17 cellular contexts compared by ENCODE assay signal in genomic region chr17:3692346-3692745, GRCh38. TPM values are rescaled to one million over a fixed set of nuclear protein-coding genes. Genes with fewer than 3 reads are reported as not detected.
DNase-seq lines count a peak whose midpoint lies in the region; ATAC-seq and TF ChIP-seq lines count a peak whose summit lies in the region.
"Had no signal": no experiment of that assay in that cellular context is flagged by ENCODE, and none has a peak within 500 bp of the region (broad histone marks: within the 10 kb centered on the region; RNA-seq: fewer than 3 reads in every experiment).

No MANE protein-coding gene starts in this region.

- no peaks in the 10 kb centered on the region for H4K20me1 ChIP-seq in OCI-LY1 (ENCODE audit: insufficient read depth, low read length)

- no peaks in the 10 kb centered on the region; the same call in 1 of the 2 replicates for H3F3A ChIP-seq in OCI-LY1 (ENCODE audit: insufficient read depth, low read length)

- H3K9me3 Mint-ChIP-seq in T-cell, result no peaks in the 10 kb centered on the region
- H3K9me3 Mint-ChIP-seq: activated naive CD4-positive, alpha-beta T cell treated with anti-CD3 and anti-CD28 coated beads, Interleukin-2, amount 50 U/mL, for 72 hours; naive thymus-derived CD4-positive, alpha-beta T cell had no signal

- H2AFZ ChIP-seq in OCI-LY1 (ENCODE audit: low read length), result no peak overlapping the region

- peaks cover 15% of the 10 kb centered on the region for H3K36me3 Mint-ChIP-seq in T-cell

- intact Hi-C loops in A673 (cut with micrococcal nuclease; ENCODE audit: unreplicated experiment) (no loop called here), uterus (cut with DNase I; ENCODE audit: low total_unique reads) (no loop called here)

- no peak overlapping the region for H3K9ac ChIP-seq in OCI-LY1 (ENCODE audit: low read length)

- DNase-seq in A673 (ENCODE audit: low spot score), result no peak
- no peak for DNase-seq in epithelial cell of proximal tubule (ENCODE audit: low read depth)
- DNase-seq in hypothalamus (lab: John Stamatoyannopoulos, UW), result no peak
- DNase-seq in T-cell, result no peak
- no peak for DNase-seq in uterus
- DNase-seq in pons (ENCODE audit: low spot score), result no peak
- DNase-seq: activated CD8-positive, alpha-beta memory T cell treated with anti-CD3 and anti-CD28 coated beads, Interleukin-2, amount 50 U/mL, for 4 hours; COR-L47; naive thymus-derived CD4-positive, alpha-beta T cell; NCI-H2081 treated with DMSO at 0.1 percent for 48 hours; NCI-H748 treated with DMSO at 0.1 percent for 48 hours; stimulated activated CD4-positive, alpha-beta T cell treated with anti-CD3 and anti-CD28 coated beads, Interleukin-15, amount 100 ng/mL, for 24 hours had no signal

- H3K4me2 ChIP-seq in OCI-LY1 (ENCODE audit: low read length), result no peak overlapping the region; the same call in 1 of the 2 replicates

- no peaks in the 10 kb centered on the region for H3K9me2 ChIP-seq in OCI-LY1 (ENCODE audit: low read depth, low read length)

- CTCF ChIA-PET in A673 (lab: Charles Lee) (no interaction called here), T-cell (lab: Charles Lee) (interaction anchor here in 1 of 2 donors (0.6 kb wide), 1 partner anchor 321 kb away, joined by 4 read pairs; no protein-coding TSS in a partner anchor)

- H3K79me2 ChIP-seq in OCI-LY1 (ENCODE audit: insufficient read depth, low read length), result peaks cover 7% of the 10 kb centered on the region; the same call in 1 of the 2 replicates

- no peaks in the 10 kb centered on the region for H3K36me3 ChIP-seq in A673 (ENCODE audit: insufficient read depth, low read length, poor library complexity, severe bottlenecking)
- H3K36me3 ChIP-seq in OCI-LY1 (ENCODE audit: insufficient read depth, low read length), result peaks cover 5% of the 10 kb centered on the region; the same call in 1 of the 2 replicates
- no peaks in the 10 kb centered on the region for H3K36me3 ChIP-seq in uterus
- H3K36me3 ChIP-seq: breast epithelium had no signal

- BruUV-seq in A673 (replicated peaks; lab: Mats Ljungman, UMichigan), result no TSS peak

- H3K27me3 ChIP-seq in A673 (replicated peaks; ENCODE audit: insufficient read depth, low read depth, low read length, poor library complexity) (peaks cover 24% of the 10 kb centered on the region), OCI-LY1 (ENCODE audit: insufficient read depth, low read length) (no peaks in the 10 kb centered on the region; the same call in 1 of the 2 replicates), uterus (peaks cover 0 to 16% of the 10 kb centered on the region in 2 donors)

- no peak overlapping the region for H3K27ac ChIP-seq in A673 (ENCODE audit: low read depth, low read length, poor library complexity, severe bottlenecking)
- H3K27ac ChIP-seq in OCI-LY1 (ENCODE audit: low read depth, low read length, poor library complexity, severe bottlenecking), result peak overlapping the region; percentile 2
- no peak overlapping the region for H3K27ac ChIP-seq in uterus
- H3K27ac ChIP-seq: breast epithelium had no signal

- TF ChIP-seq CTCF in A673 (conservative IDR thresholded peaks at IDR 0.05; ENCODE audit: low read depth, low read length) (peak; percentile 19; the same call in 1 of the 2 replicates), GM12873 (IDR thresholded peaks at IDR 0.05; ENCODE audit: insufficient read depth, low read depth, low read length, missing control alignments) (peak; percentile 25), OCI-LY1 (IDR thresholded peaks at IDR 0.05; ENCODE audit: low read length) (peak; percentile 33; the same call in 1 of the 2 replicates), epithelial cell of proximal tubule (conservative IDR thresholded peaks at IDR 0.05; ENCODE audit: low read depth, low read length) (peak; percentile 20), uterus (IDR thresholded peaks at IDR 0.05) (no peak)

- H3K9me3 ChIP-seq in A673 (ENCODE audit: low read depth, low read length, poor library complexity, severe bottlenecking) (no peaks in the 10 kb centered on the region), OCI-LY1 (ENCODE audit: low read length) (no peaks in the 10 kb centered on the region), uterus (no peaks in the 10 kb centered on the region)
- H3K9me3 ChIP-seq: breast epithelium had no signal

- H3K4me1 Mint-ChIP-seq in T-cell, result peaks cover 15 to 43% (median 24%) of the 10 kb centered on the region in 3 donors

- H3K4me3 Mint-ChIP-seq in T-cell, result no peak overlapping the region

- H3K4me1 ChIP-seq in A673 (ENCODE audit: insufficient read depth, low read length, poor library complexity, severe bottlenecking) (peaks cover 7% of the 10 kb centered on the region), OCI-LY1 (ENCODE audit: insufficient read depth, low read length, severe bottlenecking) (peaks cover 64% of the 10 kb centered on the region), uterus (peaks cover 0 to 14% of the 10 kb centered on the region in 2 donors)

- POLR2A ChIA-PET in A673 (lab: Charles Lee; ENCODE audit: low non-redundant PET), result no interaction called here
- POLR2A ChIA-PET in T-cell (lab: Charles Lee), result no interaction called here

- H3K4me3 ChIP-seq in A673 (ENCODE audit: low read depth, low read length, poor library complexity, severe bottlenecking) (no peak overlapping the region), OCI-LY1 (ENCODE audit: low read depth, low read length, poor library complexity, severe bottlenecking) (no peak overlapping the region), epithelial cell of proximal tubule (ENCODE audit: low read depth, low read length) (no peak overlapping the region), uterus (no peak overlapping the region)
- H3K4me3 ChIP-seq: breast epithelium had no signal

- no peak for ATAC-seq in T-cell (replicated peaks in 1 of 4)
- ATAC-seq: activated CD4-positive, CD25-positive, alpha-beta regulatory T cell treated with anti-CD3 and anti-CD28 coated beads, Interleukin-2, amount 50 U/mL, for 24 hours; activated naive CD4-positive, alpha-beta T cell treated with anti-CD3 and anti-CD28 coated beads, Interleukin-2, amount 50 U/mL, for 72 hours; naive thymus-derived CD4-positive, alpha-beta T cell had no signal

- H3K27me3 Mint-ChIP-seq in T-cell, result no peaks in the 10 kb centered on the region
- H3K27me3 Mint-ChIP-seq: naive thymus-derived CD4-positive, alpha-beta T cell had no signal

- H3K27ac Mint-ChIP-seq in T-cell, result peak overlapping the region in 1 of 2 donors; percentile 55
- H3K27ac Mint-ChIP-seq: activated naive CD4-positive, alpha-beta T cell treated with anti-CD3 and anti-CD28 coated beads, Interleukin-2, amount 50 U/mL, for 72 hours had no signal

- TF ChIP-seq POLR2A in uterus (IDR thresholded peaks at IDR 0.05), result no peak

RNA-seq across cellular contexts. Expression of gene P2RX5, which starts 3.6 kb away (rescaled TPM):
- total RNA-seq in A673 (2021) (0.45 and 1.4 TPM in 2 replicates), epithelial cell of proximal tubule (2.3 and 4.8 TPM in 2 replicates), T-cell (10 to 100 TPM; 19.6 to 35.6 (median 29.9) TPM), uterus (1 to 10 TPM in 2 of 4 donors, under 1 TPM in 2; 0.51 to 8.2 (median 1.1) TPM)

RNA-seq across cellular contexts. Expression of gene EMC6, which starts 23.7 kb away (rescaled TPM):
- total RNA-seq in A673 (2021), result 68.7 and 70.9 TPM in 2 replicates
- 25.6 and 43.7 TPM in 2 replicates for total RNA-seq in epithelial cell of proximal tubule
- total RNA-seq in T-cell, result 10 to 100 TPM; 22.4 to 36.2 (median 33.6) TPM
- total RNA-seq in uterus, result 10 to 100 TPM in 3 of 4 donors, 1 to 10 TPM in 1; 7.1 to 34.7 (median 22.7) TPM

RNA-seq across cellular contexts. Expression of gene TAX1BP3, which starts 24.0 kb away (rescaled TPM):
- total RNA-seq in A673 (2021) (79.0 and 92.5 TPM in 2 replicates), epithelial cell of proximal tubule (426 and 444 TPM in 2 replicates), T-cell (10 to 100 TPM in 3 of 5 donors, 1 to 10 TPM in 2; 9.1 to 15.3 (median 14.6) TPM), uterus (10 to 100 TPM; 44.7 to 98.7 (median 74.0) TPM)

RNA-seq across cellular contexts. Expression of gene HASPIN, which starts 31.4 kb away (rescaled TPM):
- 30.1 and 31.4 TPM in 2 replicates for total RNA-seq in A673 (2021)
- 12.3 and 15.4 TPM in 2 replicates for total RNA-seq in epithelial cell of proximal tubule
- total RNA-seq in T-cell, result 1 to 10 TPM in 1 of 5 donors, under 1 TPM in 4; 0.33 to 1.0 (median 0.68) TPM
- total RNA-seq in uterus, result 1 to 10 TPM in 1 of 4 donors, not detected in 3; 2.0 TPM

RNA-seq across cellular contexts. Expression of gene CTNS, which starts 55.8 kb away (rescaled TPM):
- total RNA-seq in A673 (2021), result 12.6 and 14.3 TPM in 2 replicates
- total RNA-seq in epithelial cell of proximal tubule, result 5.9 and 18.2 TPM in 2 replicates
- total RNA-seq in T-cell, result 10 to 100 TPM in 3 of 5 donors, 1 to 10 TPM in 2; 7.1 to 15.9 (median 11.4) TPM
- 10 to 100 TPM; 10.8 to 17.8 (median 13.8) TPM for total RNA-seq in uterus

Comparison
In these comparisons a context has a peak if more than half of its experiments do, and no peak if none do; other contexts are left out.
1. CTCF ChIP-seq: peak in A673 (single experiment), GM12873 (single experiment), OCI-LY1 (single experiment) and epithelial cell of proximal tubule (single experiment); none in uterus (0 of 4).